Comparison of ENCODE assay signal across 1 cellular context in genomic region chr21:25801217-25802015, GRCh38.
TF ChIP-seq lines count a peak whose summit lies in the region.

No MANE protein-coding gene starts in this region.

TF ChIP-seq in HepG2, 621 proteins besides CTCF, POLR2A, EP300 and RAD21 (continued from another document and continues in another):
- no peak for TF ChIP-seq FOXP4 (CRISPR knock-in tag; IDR thresholded peaks at IDR 0.05)
- TF ChIP-seq PAWR (CRISPR knock-in tag; IDR thresholded peaks at IDR 0.05; ENCODE audit: borderline replicate concordance) = no peak
- no peak for TF ChIP-seq ZNF589 (CRISPR knock-in tag; conservative IDR thresholded peaks at IDR 0.05)
- no peak for TF ChIP-seq NR2F2 (IDR thresholded peaks at IDR 0.05; ENCODE audit: borderline replicate concordance, low read depth)
- no peak for TF ChIP-seq TCF7L2 (IDR thresholded peaks at IDR 0.05; ENCODE audit: low read depth, low read length)
- TF ChIP-seq ZNF660 (CRISPR knock-in tag; IDR thresholded peaks at IDR 0.05; ENCODE audit: borderline replicate concordance, low read depth) = no peak
- no peak for TF ChIP-seq ZNF496 (CRISPR knock-in tag; IDR thresholded peaks at IDR 0.05; ENCODE audit: insufficient replicate concordance)
- no peak for TF ChIP-seq ZNF644 (CRISPR knock-in tag; IDR thresholded peaks at IDR 0.05; ENCODE audit: low read depth)
- TF ChIP-seq KDM4B (CRISPR knock-in tag; IDR thresholded peaks at IDR 0.05) = no peak
- peak; percentile 18; the same call in 1 of the 2 replicates for TF ChIP-seq ZNF687 (CRISPR knock-in tag; IDR thresholded peaks at IDR 0.05)
- TF ChIP-seq RARA (CRISPR knock-in tag; IDR thresholded peaks at IDR 0.05) = no peak
- no peak for TF ChIP-seq PAX8 (CRISPR knock-in tag; IDR thresholded peaks at IDR 0.05; ENCODE audit: borderline replicate concordance)
- no peak for TF ChIP-seq ZNF710 (CRISPR knock-in tag; IDR thresholded peaks at IDR 0.05; ENCODE audit: borderline replicate concordance)
- TF ChIP-seq ONECUT2 (CRISPR knock-in tag; IDR thresholded peaks at IDR 0.05) = no peak
- no peak for TF ChIP-seq THAP8 (CRISPR knock-in tag; IDR thresholded peaks at IDR 0.05; ENCODE audit: borderline replicate concordance)
- no peak for TF ChIP-seq ZFP90 (CRISPR knock-in tag; IDR thresholded peaks at IDR 0.05; ENCODE audit: borderline replicate concordance)
- no peak for TF ChIP-seq PHF5A (CRISPR knock-in tag; IDR thresholded peaks at IDR 0.05; ENCODE audit: low read depth, unreplicated experiment)
- no peak for TF ChIP-seq CENPT (CRISPR knock-in tag; IDR thresholded peaks at IDR 0.05; ENCODE audit: low read depth)
- TF ChIP-seq ZNF253 (CRISPR knock-in tag; IDR thresholded peaks at IDR 0.05; ENCODE audit: borderline replicate concordance) = no peak
- TF ChIP-seq ZNF350 (CRISPR knock-in tag; IDR thresholded peaks at IDR 0.05; ENCODE audit: borderline replicate concordance, low read depth) = no peak
- TF ChIP-seq THYN1 (CRISPR knock-in tag; IDR thresholded peaks at IDR 0.05; ENCODE audit: borderline replicate concordance, low read depth) = no peak
- TF ChIP-seq ZSCAN25 (CRISPR knock-in tag; IDR thresholded peaks at IDR 0.05) = no peak
- TF ChIP-seq MBD4 (IDR thresholded peaks at IDR 0.05; ENCODE audit: borderline replicate concordance, low read length) = no peak
- no peak for TF ChIP-seq KAT7 (CRISPR knock-in tag; IDR thresholded peaks at IDR 0.05; ENCODE audit: borderline replicate concordance)
- 0 out of 2 replicates have a peak, but pooled peaks have one; percentile 41 for TF ChIP-seq ZNF891 (CRISPR knock-in tag; IDR thresholded peaks at IDR 0.05)
- TF ChIP-seq DZIP1 (CRISPR knock-in tag; IDR thresholded peaks at IDR 0.05) = no peak
- TF ChIP-seq ZNF562 (CRISPR knock-in tag; IDR thresholded peaks at IDR 0.05; ENCODE audit: borderline replicate concordance) = no peak
- TF ChIP-seq ZNF33B (CRISPR knock-in tag; IDR thresholded peaks at IDR 0.05) = no peak
- no peak for TF ChIP-seq HIVEP1 (CRISPR knock-in tag; IDR thresholded peaks at IDR 0.05)
- peak; percentile 71 for TF ChIP-seq SMC3 (IDR thresholded peaks at IDR 0.05; ENCODE audit: low read length)
- TF ChIP-seq HNRNPH1 (optimal IDR thresholded peaks at IDR 0.05; ENCODE audit: low read depth, low read length) = no peak
- TF ChIP-seq IRF1 (CRISPR knock-in tag; IDR thresholded peaks at IDR 0.05; ENCODE audit: low read depth) = no peak
- no peak for TF ChIP-seq BCLAF1 (IDR thresholded peaks at IDR 0.05)
- no peak for TF ChIP-seq RBAK (CRISPR knock-in tag; IDR thresholded peaks at IDR 0.05)
- no peak for TF ChIP-seq ZNF430 (CRISPR knock-in tag; IDR thresholded peaks at IDR 0.05)
- TF ChIP-seq ZFP91 (CRISPR knock-in tag; IDR thresholded peaks at IDR 0.05; ENCODE audit: borderline replicate concordance) = no peak
- TF ChIP-seq POLR2AphosphoS5 (IDR thresholded peaks at IDR 0.05; ENCODE audit: low read depth, low read length) = no peak
- no peak for TF ChIP-seq MATR3 (CRISPR knock-in tag; IDR thresholded peaks at IDR 0.05)
- TF ChIP-seq DNMT3B (CRISPR knock-in tag; conservative IDR thresholded peaks at IDR 0.05) = no peak
- 0 out of 2 replicates have a peak, but pooled peaks have one; percentile 26 for TF ChIP-seq ZNF331 (CRISPR knock-in tag; IDR thresholded peaks at IDR 0.05)
- no peak for TF ChIP-seq ZNF276 (CRISPR knock-in tag; IDR thresholded peaks at IDR 0.05; ENCODE audit: low read depth)
- no peak for TF ChIP-seq EZH2 (conservative IDR thresholded peaks at IDR 0.05; ENCODE audit: low read depth, low read length)
- no peak for TF ChIP-seq ZNF619 (CRISPR knock-in tag; IDR thresholded peaks at IDR 0.05)
- no peak for TF ChIP-seq ZNF761 (CRISPR knock-in tag; conservative IDR thresholded peaks at IDR 0.05)
- no peak for TF ChIP-seq ZNF382 (CRISPR knock-in tag; IDR thresholded peaks at IDR 0.05; ENCODE audit: borderline replicate concordance)
- TF ChIP-seq ZNF256 (CRISPR knock-in tag; conservative IDR thresholded peaks at IDR 0.05) = no peak
